Comparison of ENCODE assay signal across 8 cellular contexts in genomic region chr3:149224736-149225594, GRCh38. TPM values are rescaled to one million over a fixed set of nuclear protein-coding genes. Genes with fewer than 3 reads are reported as not detected.
DNase-seq lines count a peak whose midpoint lies in the region; ATAC-seq and TF ChIP-seq lines count a peak whose summit lies in the region.

No MANE protein-coding gene starts in this region.

- no peaks in the 10 kb centered on the region for H3K36me3 Mint-ChIP-seq in activated CD4-positive, alpha-beta memory T cell treated with anti-CD3 and anti-CD28 coated beads for 36 hours

- intact Hi-C loops in activated CD4-positive, alpha-beta memory T cell treated with anti-CD3 and anti-CD28 coated beads for 36 hours (cut with micrococcal nuclease), result loop anchor here (1.0 to 10.0 kb wide), 4 partner anchors 73 to 480 kb away; partner anchors contain the start of genes HLTF and HPS3

- peaks cover 3% of the 10 kb centered on the region for H3K27me3 Mint-ChIP-seq in activated CD4-positive, alpha-beta memory T cell treated with anti-CD3 and anti-CD28 coated beads for 36 hours

- no peaks in the 10 kb centered on the region for H3K9me3 Mint-ChIP-seq in activated CD4-positive, alpha-beta memory T cell treated with anti-CD3 and anti-CD28 coated beads for 36 hours

- peak overlapping the region; percentile 64 for H3K4me3 Mint-ChIP-seq in activated CD4-positive, alpha-beta memory T cell treated with anti-CD3 and anti-CD28 coated beads for 36 hours

- peak overlapping the region; percentile 48 for H3K27ac Mint-ChIP-seq in activated CD4-positive, alpha-beta memory T cell treated with anti-CD3 and anti-CD28 coated beads for 36 hours

- DNase-seq in GM10248 (ENCODE audit: extremely low spot score), result peak; percentile 67
- DNase-seq in HuH-7 (ENCODE audit: low spot score), result peak; percentile 21
- DNase-seq in activated CD4-positive, alpha-beta memory T cell treated with anti-CD3 and anti-CD28 coated beads for 36 hours, result peak; percentile 46
- peak; percentile 90 for DNase-seq in fibroblast of pulmonary artery (ENCODE audit: low read depth)
- peak; percentile 61 for DNase-seq in pons (ENCODE audit: low spot score)
- DNase-seq in activated gamma-delta T cell treated with Interleukin-2 at 50 U/mL for 16 hours, result no peak
- DNase-seq in NCI-H524 treated with DMSO at 0.1 percent for 48 hours (lab: John Stamatoyannopoulos, UW), result no peak

- peak overlapping the region; percentile 53 for H3K4me3 ChIP-seq in fibroblast of pulmonary artery (replicated peaks; ENCODE audit: low read depth, low read length)

- POLR2A ChIA-PET in GM10248 (lab: Yijun Ruan, JAX), result no interaction called here
- POLR2A ChIA-PET in activated CD4-positive, alpha-beta memory T cell treated with anti-CD3 and anti-CD28 coated beads for 36 hours (lab: Charles Lee), result no interaction called here

- peaks cover 21% of the 10 kb centered on the region for H3K4me1 Mint-ChIP-seq in activated CD4-positive, alpha-beta memory T cell treated with anti-CD3 and anti-CD28 coated beads for 36 hours (ENCODE audit: low read depth)

- TF ChIP-seq CTCF in GM10248 (IDR thresholded peaks at IDR 0.05; ENCODE audit: control extremely low read depth, extremely low read depth, low read depth, missing control alignments) (no peak), fibroblast of pulmonary artery (IDR thresholded peaks at IDR 0.05; ENCODE audit: low read length, missing control alignments) (no peak)

- CTCF ChIA-PET in GM10248 (lab: Yijun Ruan, JAX), result interaction anchor here (0.8 to 1.2 kb wide), 3 partner anchors 11 to 39 kb away, joined by 3 to 4 read pairs (median 3); no protein-coding TSS in a partner anchor
- CTCF ChIA-PET in activated CD4-positive, alpha-beta memory T cell treated with anti-CD3 and anti-CD28 coated beads for 36 hours (lab: Charles Lee), result interaction anchor here (1.6 kb wide), 1 partner anchor 105 kb away, joined by 6 read pairs; no protein-coding TSS in a partner anchor

- ATAC-seq in GM21529 (IDR thresholded peaks at IDR 0.05; ENCODE audit: unreplicated experiment), result peak; percentile 97

RNA-seq across cellular contexts. Expression of gene CP, which starts 3.3 kb away (rescaled TPM):
- not detected for total RNA-seq in activated CD4-positive, alpha-beta memory T cell treated with anti-CD3 and anti-CD28 coated beads for 36 hours

Comparison
In these comparisons a context has a peak if more than half of its experiments do, and no peak if none do; other contexts are left out.
1. DNase-seq: peak in GM10248 (single experiment), HuH-7 (single experiment), activated CD4-positive, alpha-beta memory T cell treated with anti-CD3 and anti-CD28 coated beads for 36 hours (single experiment), fibroblast of pulmonary artery (single experiment) and pons (single experiment); none in activated gamma-delta T cell treated with Interleukin-2 at 50 U/mL for 16 hours (single experiment) and NCI-H524 treated with DMSO at 0.1 percent for 48 hours (single experiment).